In genomic region chr10:96650958-96651357, GRCh38 we compare ENCODE assay signal across 28 cellular contexts.
DNase-seq lines count a peak whose midpoint lies in the region; ATAC-seq and TF ChIP-seq lines count a peak whose summit lies in the region.
"Had no signal": no experiment of that assay in that cellular context is flagged by ENCODE, and none has a peak within 500 bp of the region (broad histone marks: within the 10 kb centered on the region; RNA-seq: fewer than 3 reads in every experiment).

No MANE protein-coding gene starts in this region.

- intact Hi-C loops in activated CD4-positive, alpha-beta T cell treated with anti-CD3 and anti-CD28 coated beads for 36 hours (cut with DNase I, micrococcal nuclease), result no loop called here
- intact Hi-C loops in spleen (cut with DNase I; ENCODE audit: low total_unique reads) (no loop called here), ascending aorta (cut with DNase I) (no loop called here)

- peaks cover 2% of the 10 kb centered on the region for H3K36me3 Mint-ChIP-seq in activated CD4-positive, alpha-beta T cell treated with anti-CD3 and anti-CD28 coated beads for 36 hours (ENCODE audit: low read depth)
- H3K36me3 Mint-ChIP-seq in activated CD4-positive, alpha-beta T cell treated with anti-CD3 and anti-CD28 coated beads, Interleukin-2, amount 10 ng/mL, durations not matched to agents 7 days and 5 days (ENCODE audit: low read depth), result no peaks in the 10 kb centered on the region
- peaks cover 20% of the 10 kb centered on the region for H3K36me3 Mint-ChIP-seq in IgD-negative memory B cell
- H3K36me3 Mint-ChIP-seq in activated naive CD8-positive, alpha-beta T cell treated with anti-CD3 and anti-CD28 coated beads, Interleukin-2, amount 10 ng/mL, durations not matched to agents 7 days and 5 days, result peaks cover 17% of the 10 kb centered on the region
- H3K36me3 Mint-ChIP-seq: activated naive CD4-positive, alpha-beta T cell treated with anti-CD3 and anti-CD28 coated beads, Interleukin-2, amount 10 ng/mL, durations not matched to agents 7 days and 5 days; CD4-positive, CD25-positive, alpha-beta regulatory T cell had no signal

- ATAC-seq in activated CD4-positive, alpha-beta T cell treated with anti-CD3 and anti-CD28 coated beads for 36 hours, result peak; percentile 49
- ATAC-seq in activated naive CD8-positive, alpha-beta T cell treated with anti-CD3 and anti-CD28 coated beads, Interleukin-2, amount 10 ng/mL, durations not matched to agents 7 days and 5 days (ENCODE audit: low read depth), result peak; percentile 44
- no peak for ATAC-seq in GM18511 (IDR thresholded peaks at IDR 0.05; ENCODE audit: unreplicated experiment)
- ATAC-seq: gastroesophageal sphincter, lower lobe of right lung, PC-3, SK-N-SH treated with all-trans-retinoic acid at 6 μM for 48 hours, T-helper 17 cell had no signal

- no peak overlapping the region for H3K4me3 Mint-ChIP-seq in activated CD4-positive, alpha-beta T cell treated with anti-CD3 and anti-CD28 coated beads for 36 hours
- H3K4me3 Mint-ChIP-seq in activated CD4-positive, alpha-beta T cell treated with anti-CD3 and anti-CD28 coated beads, Interleukin-2, amount 10 ng/mL, durations not matched to agents 7 days and 5 days, result no peak overlapping the region
- peak overlapping the region in 3 of 4 donors; percentile 53 to 78 (median 65) for H3K4me3 Mint-ChIP-seq in IgD-negative memory B cell
- H3K4me3 Mint-ChIP-seq in activated naive CD8-positive, alpha-beta T cell treated with anti-CD3 and anti-CD28 coated beads, Interleukin-2, amount 10 ng/mL, durations not matched to agents 7 days and 5 days, result peak overlapping the region; percentile 52
- H3K4me3 Mint-ChIP-seq: activated naive CD4-positive, alpha-beta T cell treated with anti-CD3 and anti-CD28 coated beads, Interleukin-2, amount 10 ng/mL, durations not matched to agents 7 days and 5 days; activated T-cell treated with anti-CD3 and anti-CD28 coated beads, Interleukin-2, amount 50 U/mL, for 4 hours; CD4-positive, CD25-positive, alpha-beta regulatory T cell; nephron; T-helper 17 cell had no signal

- WGBS in spleen, 5 donors, result 57 to 79% (median 67%) methylated on average over 7 of the region's 7 CpGs

- CTCF ChIA-PET in activated CD4-positive, alpha-beta T cell treated with anti-CD3 and anti-CD28 coated beads for 36 hours (lab: Charles Lee), result no interaction called here
- CTCF ChIA-PET in activated CD4-positive, alpha-beta T cell treated with anti-CD3 and anti-CD28 coated beads, Interleukin-2, amount 10 ng/mL, durations not matched to agents 7 days and 5 days (lab: Charles Lee), result interaction anchor here (1.3 kb wide), 3 partner anchors 10 to 98 kb away, joined by 4 to 5 read pairs (median 5); no protein-coding TSS in a partner anchor

- no peaks in the 10 kb centered on the region for H3K27me3 ChIP-seq in spleen (replicated peaks in 1 of 7)
- no peaks in the 10 kb centered on the region for H3K27me3 ChIP-seq in ascending aorta
- H3K27me3 ChIP-seq: breast epithelium, gastroesophageal sphincter, testis had no signal

- DNase-seq in activated CD4-positive, alpha-beta T cell treated with anti-CD3 and anti-CD28 coated beads for 36 hours, result no peak
- no peak for DNase-seq in activated CD4-positive, alpha-beta T cell treated with anti-CD3 and anti-CD28 coated beads, Interleukin-2, amount 10 ng/mL, durations not matched to agents 7 days and 5 days
- no peak for DNase-seq in activated naive CD8-positive, alpha-beta T cell treated with anti-CD3 and anti-CD28 coated beads, Interleukin-2, amount 10 ng/mL, durations not matched to agents 7 days and 5 days
- DNase-seq in spleen (no peak), ascending aorta (ENCODE audit: low spot score in 2 of 2) (no peak), COR-L47 (lab: John Stamatoyannopoulos, UW) (no peak)
- DNase-seq: activated CD4-positive, CD25-positive, alpha-beta regulatory T cell treated with anti-CD3 and anti-CD28 coated beads, Interleukin-2, amount 50 U/mL, for 72 hours; activated naive CD4-positive, alpha-beta T cell treated with anti-CD3 and anti-CD28 coated beads, Interleukin-2, amount 10 ng/mL, durations not matched to agents 7 days and 5 days; activated T-cell treated with anti-CD3 and anti-CD28 coated beads, Interleukin-2, amount 50 U/mL, for 4 hours; CD4-positive, CD25-positive, alpha-beta regulatory T cell; effector CD4-positive, alpha-beta T cell; lower lobe of right lung; NCI-H2081 treated with DMSO at 0.1 percent for 48 hours; NCI-H226; NCI-H526 treated with DMSO at 0.1 percent for 48 hours; NK-92 treated with Interleukin-12 subunit alpha and Interleukin-12 subunit beta, amount 100 ng/mL, for 24 hours; PC-3; stimulated activated naive CD4-positive, alpha-beta T cell; T-helper 17 cell; testis had no signal

- no peak overlapping the region for H3K27ac Mint-ChIP-seq in activated CD4-positive, alpha-beta T cell treated with anti-CD3 and anti-CD28 coated beads for 36 hours
- H3K27ac Mint-ChIP-seq in activated CD4-positive, alpha-beta T cell treated with anti-CD3 and anti-CD28 coated beads, Interleukin-2, amount 10 ng/mL, durations not matched to agents 7 days and 5 days, result no peak overlapping the region
- H3K27ac Mint-ChIP-seq in IgD-negative memory B cell, result peak overlapping the region in 2 of 3 donors; percentile 94 to 99
- H3K27ac Mint-ChIP-seq in activated naive CD8-positive, alpha-beta T cell treated with anti-CD3 and anti-CD28 coated beads, Interleukin-2, amount 10 ng/mL, durations not matched to agents 7 days and 5 days, result peak overlapping the region; percentile 82
- H3K27ac Mint-ChIP-seq: nephron had no signal

- H3K4me3 ChIP-seq in spleen (no peak overlapping the region), ascending aorta (no peak overlapping the region)
- H3K4me3 ChIP-seq: breast epithelium, gastroesophageal sphincter, lower lobe of right lung, testis had no signal

- peak overlapping the region; percentile 21 to 87 (median 62) for H3K27ac ChIP-seq in spleen
- H3K27ac ChIP-seq in ascending aorta, result no peak overlapping the region
- H3K27ac ChIP-seq: 22Rv1, breast epithelium, gastroesophageal sphincter, KMS-11, lower lobe of right lung, testis had no signal

- H3K27me3 Mint-ChIP-seq in activated CD4-positive, alpha-beta T cell treated with anti-CD3 and anti-CD28 coated beads for 36 hours, result no peaks in the 10 kb centered on the region
- no peaks in the 10 kb centered on the region for H3K27me3 Mint-ChIP-seq in activated CD4-positive, alpha-beta T cell treated with anti-CD3 and anti-CD28 coated beads, Interleukin-2, amount 10 ng/mL, durations not matched to agents 7 days and 5 days
- H3K27me3 Mint-ChIP-seq in IgD-negative memory B cell, result no peaks in the 10 kb centered on the region
- H3K27me3 Mint-ChIP-seq in activated naive CD8-positive, alpha-beta T cell treated with anti-CD3 and anti-CD28 coated beads, Interleukin-2, amount 10 ng/mL, durations not matched to agents 7 days and 5 days, result no peaks in the 10 kb centered on the region
- H3K27me3 Mint-ChIP-seq: activated naive CD4-positive, alpha-beta T cell treated with anti-CD3 and anti-CD28 coated beads, Interleukin-2, amount 10 ng/mL, durations not matched to agents 7 days and 5 days; CD4-positive, CD25-positive, alpha-beta regulatory T cell had no signal

- H3K9me3 Mint-ChIP-seq in activated CD4-positive, alpha-beta T cell treated with anti-CD3 and anti-CD28 coated beads for 36 hours (ENCODE audit: low read depth), result no peaks in the 10 kb centered on the region
- no peaks in the 10 kb centered on the region for H3K9me3 Mint-ChIP-seq in activated CD4-positive, alpha-beta T cell treated with anti-CD3 and anti-CD28 coated beads, Interleukin-2, amount 10 ng/mL, durations not matched to agents 7 days and 5 days
- H3K9me3 Mint-ChIP-seq in IgD-negative memory B cell, result peaks cover 0 to 4% (median 2%) of the 10 kb centered on the region in 3 donors
- H3K9me3 Mint-ChIP-seq in activated naive CD8-positive, alpha-beta T cell treated with anti-CD3 and anti-CD28 coated beads, Interleukin-2, amount 10 ng/mL, durations not matched to agents 7 days and 5 days, result peaks cover 8% of the 10 kb centered on the region
- H3K9me3 Mint-ChIP-seq: activated naive CD4-positive, alpha-beta T cell treated with anti-CD3 and anti-CD28 coated beads, Interleukin-2, amount 10 ng/mL, durations not matched to agents 7 days and 5 days; activated T-cell treated with anti-CD3 and anti-CD28 coated beads, Interleukin-2, amount 50 U/mL, for 4 hours had no signal

- H3K9me3 ChIP-seq in spleen, result no peaks in the 10 kb centered on the region
- no peaks in the 10 kb centered on the region for H3K9me3 ChIP-seq in ascending aorta
- H3K9me3 ChIP-seq: breast epithelium, gastroesophageal sphincter, lower lobe of right lung, testis had no signal

- peaks cover 42% of the 10 kb centered on the region for H3K4me1 Mint-ChIP-seq in activated CD4-positive, alpha-beta T cell treated with anti-CD3 and anti-CD28 coated beads for 36 hours
- peaks cover 35% of the 10 kb centered on the region for H3K4me1 Mint-ChIP-seq in activated CD4-positive, alpha-beta T cell treated with anti-CD3 and anti-CD28 coated beads, Interleukin-2, amount 10 ng/mL, durations not matched to agents 7 days and 5 days
- peaks cover 42 to 73% (median 58%) of the 10 kb centered on the region in 3 donors for H3K4me1 Mint-ChIP-seq in IgD-negative memory B cell
- peaks cover 49% of the 10 kb centered on the region for H3K4me1 Mint-ChIP-seq in activated naive CD8-positive, alpha-beta T cell treated with anti-CD3 and anti-CD28 coated beads, Interleukin-2, amount 10 ng/mL, durations not matched to agents 7 days and 5 days
- H3K4me1 Mint-ChIP-seq: nephron had no signal

- H3K4me1 ChIP-seq in spleen (peaks cover 15 to 100% (median 84%) of the 10 kb centered on the region in 6 donors), ascending aorta (no peaks in the 10 kb centered on the region)
- H3K4me1 ChIP-seq: breast epithelium, gastroesophageal sphincter, testis had no signal

- TF ChIP-seq CTCF in spleen (IDR thresholded peaks at IDR 0.05 in 8 of 11, conservative IDR thresholded peaks at IDR 0.05 in 3 of 11), result no peak
- TF ChIP-seq CTCF in ascending aorta (IDR thresholded peaks at IDR 0.05), result no peak

- POLR2A ChIA-PET in activated CD4-positive, alpha-beta T cell treated with anti-CD3 and anti-CD28 coated beads for 36 hours (lab: Charles Lee), result no interaction called here
- POLR2A ChIA-PET in activated CD4-positive, alpha-beta T cell treated with anti-CD3 and anti-CD28 coated beads, Interleukin-2, amount 10 ng/mL, durations not matched to agents 7 days and 5 days (lab: Charles Lee), result no interaction called here
- POLR2A ChIA-PET in activated naive CD8-positive, alpha-beta T cell treated with anti-CD3 and anti-CD28 coated beads, Interleukin-2, amount 10 ng/mL, durations not matched to agents 7 days and 5 days (lab: Charles Lee), result interaction anchor here (1.4 to 1.9 kb wide), 2 partner anchors 66 to 182 kb away, joined by 5 to 6 read pairs; partner anchors contain the start of gene LCOR

- no peak for TF ChIP-seq POLR2A in spleen (IDR thresholded peaks at IDR 0.05)

- peaks cover 0 to 97% (median 50%) of the 10 kb centered on the region in 6 donors for H3K36me3 ChIP-seq in spleen
- H3K36me3 ChIP-seq in ascending aorta, result no peaks in the 10 kb centered on the region
- H3K36me3 ChIP-seq: breast epithelium, gastroesophageal sphincter had no signal

Comparison
In these comparisons a context has a peak if more than half of its experiments do, and no peak if none do; other contexts are left out.
1. H3K27ac Mint-ChIP-seq: peak in IgD-negative memory B cell (2 of 3) and activated naive CD8-positive, alpha-beta T cell treated with anti-CD3 and anti-CD28 coated beads, Interleukin-2, amount 10 ng/mL, durations not matched to agents 7 days and 5 days (single experiment); none in activated CD4-positive, alpha-beta T cell treated with anti-CD3 and anti-CD28 coated beads for 36 hours (single experiment) and activated CD4-positive, alpha-beta T cell treated with anti-CD3 and anti-CD28 coated beads, Interleukin-2, amount 10 ng/mL, durations not matched to agents 7 days and 5 days (single experiment).
2. H3K4me3 Mint-ChIP-seq: peak in IgD-negative memory B cell (3 of 4) and activated naive CD8-positive, alpha-beta T cell treated with anti-CD3 and anti-CD28 coated beads, Interleukin-2, amount 10 ng/mL, durations not matched to agents 7 days and 5 days (single experiment); none in activated CD4-positive, alpha-beta T cell treated with anti-CD3 and anti-CD28 coated beads for 36 hours (single experiment) and activated CD4-positive, alpha-beta T cell treated with anti-CD3 and anti-CD28 coated beads, Interleukin-2, amount 10 ng/mL, durations not matched to agents 7 days and 5 days (single experiment).
3. H3K27ac ChIP-seq: peak in spleen (8 of 8); none in ascending aorta (0 of 2).